ENCODE assay signal across 8 cellular contexts in genomic region chr19:47107953-47108746, GRCh38. TPM values are rescaled to one million over a fixed set of nuclear protein-coding genes. Genes with fewer than 3 reads are reported as not detected.
A peak's percentile ranks its signal among the peaks of the same experiment; 100 is the strongest.
DNase-seq lines count a peak whose midpoint lies in the region; ATAC-seq and TF ChIP-seq lines count a peak whose summit lies in the region.

No MANE protein-coding gene starts in this region.

- intact Hi-C loops in HCT116 (cut with micrococcal nuclease): no loop called here

- H3K79me2 ChIP-seq in HCT116 (ENCODE audit: insufficient read depth, low read length): peaks cover 58% of the 10 kb centered on the region

- H3K36me3 ChIP-seq in HCT116 (ENCODE audit: control insufficient read depth in 1 of 2, insufficient read depth in 2 of 2, low read length in 2 of 2): peaks cover 2 to 12% of the 10 kb centered on the region in 2 experiments; a peak in 1 of 4 replicates
- peaks cover 24% of the 10 kb centered on the region for H3K36me3 ChIP-seq in skeletal muscle satellite cell (ENCODE audit: insufficient read depth, low read length)

- POLR2A ChIA-PET in HCT116 (lab: Charles Lee): no interaction called here

- H3K4me1 ChIP-seq in HCT116 (ENCODE audit: control insufficient read depth in 1 of 2, insufficient read depth in 2 of 2, low read length in 2 of 2) (peaks cover 10 to 36% of the 10 kb centered on the region in 2 experiments), skeletal muscle satellite cell (ENCODE audit: control insufficient read depth, insufficient read depth, low read length) (peaks cover 42% of the 10 kb centered on the region)

- no peak overlapping the region for H3K27ac ChIP-seq in HCT116 (ENCODE audit: low read depth, low read length)

- TF ChIP-seq RAD21 in HCT116 (IDR thresholded peaks at IDR 0.05; ENCODE audit: low read depth): no peak

- H3K27me3 ChIP-seq in HCT116 (ENCODE audit: insufficient read depth, low read length) (no peaks in the 10 kb centered on the region), skeletal muscle satellite cell (ENCODE audit: control insufficient read depth, insufficient read depth, low read length) (no peaks in the 10 kb centered on the region)

- no peak for ATAC-seq in HCT116
- ATAC-seq in SK-N-SH treated with all-trans-retinoic acid at 6 μM for 48 hours: peak; percentile 19
- ATAC-seq in esophagus mucosa: peak; percentile 15

- BruUV-seq in HCT116 (replicated peaks; lab: Mats Ljungman, UMichigan): no TSS peak

- H2AFZ ChIP-seq in HCT116 (ENCODE audit: low read depth, low read length, poor library complexity, severe bottlenecking): no peak overlapping the region

- no peak for TF ChIP-seq CTCF in HCT116 (IDR thresholded peaks at IDR 0.05 in 2 of 3, conservative IDR thresholded peaks at IDR 0.05 in 1 of 3; ENCODE audit: borderline replicate concordance in 1 of 3, insufficient read depth in 1 of 3, low read depth in 2 of 3, low read length in 2 of 3)

- H3K9ac ChIP-seq in HCT116 (ENCODE audit: low read length) (no peak overlapping the region), skeletal muscle satellite cell (ENCODE audit: low read depth, low read length) (peak overlapping the region; percentile 98)

- DNase-seq in HCT116 (ENCODE audit: low read depth, low spot score): no peak
- DNase-seq in NOMO-1 treated with dmso at 0.1 percent for 144 hours (lab: John Stamatoyannopoulos, UW; ENCODE audit: unreplicated experiment): no peak
- DNase-seq in NCI-H510A (lab: John Stamatoyannopoulos, UW): no peak
- no peak for DNase-seq in UCSD-AML1 (lab: John Stamatoyannopoulos, UW; ENCODE audit: unreplicated experiment)
- DNase-seq in NCI-H2196 treated with DMSO at 0.1 percent for 48 hours (lab: John Stamatoyannopoulos, UW; ENCODE audit: unreplicated experiment): no peak

- no peak for TF ChIP-seq POLR2A in HCT116 (IDR thresholded peaks at IDR 0.05; ENCODE audit: borderline replicate concordance, extremely low read depth, insufficient read depth, insufficient read length)

- no peak overlapping the region for H3K4me3 ChIP-seq in HCT116 (replicated peaks in 1 of 2; ENCODE audit: low read depth in 1 of 2, low read length in 2 of 2)
- H3K4me3 ChIP-seq in skeletal muscle satellite cell (ENCODE audit: low read length): peak overlapping the region; percentile 4

- no peaks in the 10 kb centered on the region for H3K9me2 ChIP-seq in HCT116 (ENCODE audit: insufficient read depth)

- peak overlapping the region; percentile 1; the same call in 1 of the 2 replicates for H3K4me2 ChIP-seq in HCT116 (ENCODE audit: low read length)
- peak overlapping the region; percentile 94 for H3K4me2 ChIP-seq in skeletal muscle satellite cell (ENCODE audit: low read length)

- H3K9me3 ChIP-seq in HCT116 (ENCODE audit: control insufficient read depth in 1 of 2, insufficient read depth in 1 of 2, low read depth in 1 of 2, low read length in 2 of 2) (no peaks in the 10 kb centered on the region), skeletal muscle satellite cell (replicated peaks; ENCODE audit: low read length) (no peaks in the 10 kb centered on the region)

- RAD21 ChIA-PET in HCT116 (lab: Charles Lee; ENCODE audit: low non-redundant PET in 1 of 2, low total read pairs in 2 of 2, uncharacterized antibody in 2 of 2, unreplicated experiment in 2 of 2): no interaction called here

- CTCF ChIA-PET in HCT116 (lab: Charles Lee): no interaction called here

- H4K20me1 ChIP-seq in HCT116 (ENCODE audit: insufficient read depth): no peaks in the 10 kb centered on the region

TF ChIP-seq in HCT116, 20 proteins besides CTCF, POLR2A, EP300 and RAD21 (continues in another document):
- TF ChIP-seq MAX (IDR thresholded peaks at IDR 0.05) (no peak), YY1 (IDR thresholded peaks at IDR 0.05; ENCODE audit: extremely low read depth, insufficient replicate concordance, low read depth, low read length) (no peak), POLR2AphosphoS5 (IDR thresholded peaks at IDR 0.05; ENCODE audit: low read depth, low read length) (no peak), EGR1 (IDR thresholded peaks at IDR 0.05; ENCODE audit: low read depth) (no peak), SIN3A (IDR thresholded peaks at IDR 0.05; ENCODE audit: low read depth) (no peak), SRF (IDR thresholded peaks at IDR 0.05; ENCODE audit: low read depth) (no peak), ZNF274 (IDR thresholded peaks at IDR 0.05; ENCODE audit: low read depth, low read length) (no peak), FOSL1 (IDR thresholded peaks at IDR 0.05; ENCODE audit: low read depth) (no peak), EZH2phosphoT487 (IDR thresholded peaks at IDR 0.05; ENCODE audit: borderline replicate concordance) (no peak), ATF3 (IDR thresholded peaks at IDR 0.05) (no peak), JUND (IDR thresholded peaks at IDR 0.05) (no peak), TCF7L2 (IDR thresholded peaks at IDR 0.05; ENCODE audit: borderline replicate concordance, extremely low read depth, insufficient read depth, insufficient read length) (no peak), CEBPB (IDR thresholded peaks at IDR 0.05; ENCODE audit: low read depth) (no peak), ELF1 (IDR thresholded peaks at IDR 0.05; ENCODE audit: borderline replicate concordance, low read depth) (no peak)

TF ChIP-seq in SK-N-SH treated with all-trans-retinoic acid at 6 μM for 48 hours, 23 proteins besides CTCF, POLR2A, EP300 and RAD21 (continues in another document):
- no peak for TF ChIP-seq RARB (CRISPR knock-in tag; IDR thresholded peaks at IDR 0.05)
- TF ChIP-seq SNAI2 (CRISPR knock-in tag; IDR thresholded peaks at IDR 0.05): no peak
- TF ChIP-seq CREB5 (CRISPR knock-in tag; IDR thresholded peaks at IDR 0.05; ENCODE audit: low read depth): no peak
- no peak for TF ChIP-seq BACH2 (CRISPR knock-in tag; IDR thresholded peaks at IDR 0.05; ENCODE audit: borderline replicate concordance)
- TF ChIP-seq PATZ1 (CRISPR knock-in tag; IDR thresholded peaks at IDR 0.05; ENCODE audit: borderline replicate concordance): no peak
- TF ChIP-seq ZNF70 (CRISPR knock-in tag; IDR thresholded peaks at IDR 0.05): no peak
- no peak for TF ChIP-seq PPARA (CRISPR knock-in tag; IDR thresholded peaks at IDR 0.05; ENCODE audit: borderline replicate concordance)
- no peak for TF ChIP-seq POU6F1 (CRISPR knock-in tag; IDR thresholded peaks at IDR 0.05; ENCODE audit: borderline replicate concordance, low read depth)
- TF ChIP-seq ZNF565 (CRISPR knock-in tag; conservative IDR thresholded peaks at IDR 0.05; ENCODE audit: low read depth): no peak

RNA-seq across cellular contexts. Expression of gene ZC3H4, which starts 5.4 kb away (rescaled TPM):
- total RNA-seq in HCT116 (2021; ENCODE audit: unreplicated experiment) (45.1 TPM), esophagus mucosa (28.1 TPM)
- 14.0 and 16.4 TPM in 2 replicates for polyA plus RNA-seq in HCT116 (2012)
- total RNA-seq in skeletal muscle satellite cell (2012; rRNA removed): 14.2 and 15.3 TPM in 2 replicates

RNA-seq across cellular contexts. Expression of gene SAE1, which starts 22.5 kb away (rescaled TPM):
- total RNA-seq in HCT116 (2021; ENCODE audit: unreplicated experiment) (213 TPM), esophagus mucosa (53.2 TPM)
- 154 and 195 TPM in 2 replicates for polyA plus RNA-seq in HCT116 (2012)
- 115 and 118 TPM in 2 replicates for total RNA-seq in skeletal muscle satellite cell (2012; rRNA removed)

RNA-seq across cellular contexts. Expression of gene TMEM160, which starts 59.7 kb away (rescaled TPM):
- total RNA-seq in HCT116 (2021; ENCODE audit: unreplicated experiment) (49.4 TPM), esophagus mucosa (34.5 TPM)
- polyA plus RNA-seq in HCT116 (2012): 29.9 and 30.8 TPM in 2 replicates
- total RNA-seq in skeletal muscle satellite cell (2012; rRNA removed): 23.8 and 28.4 TPM in 2 replicates
